11 cellular contexts compared by ENCODE assay signal in genomic region chr5:58410441-58410840, GRCh38. TPM values are rescaled to one million over a fixed set of nuclear protein-coding genes. Genes with fewer than 3 reads are reported as not detected.
DNase-seq lines count a peak whose midpoint lies in the region; ATAC-seq and TF ChIP-seq lines count a peak whose summit lies in the region.
"Had no signal": no experiment of that assay in that cellular context is flagged by ENCODE, and none has a peak within 500 bp of the region (broad histone marks: within the 10 kb centered on the region; RNA-seq: fewer than 3 reads in every experiment).

No MANE protein-coding gene starts in this region.

- no peak overlapping the region for H3K4me3 ChIP-seq in fibroblast of pulmonary artery (replicated peaks; ENCODE audit: low read depth, low read length)
- no peak overlapping the region for H3K4me3 ChIP-seq in smooth muscle cell
- H3K4me3 ChIP-seq: tibial artery had no signal

- H3K27ac ChIP-seq in smooth muscle cell (ENCODE audit: low read depth), result peak overlapping the region; percentile 77
- H3K27ac ChIP-seq: tibial artery had no signal

- no peaks in the 10 kb centered on the region for H3K27me3 ChIP-seq in smooth muscle cell (ENCODE audit: low read depth)
- H3K27me3 ChIP-seq: tibial artery had no signal

- no peaks in the 10 kb centered on the region for H3F3A ChIP-seq in smooth muscle cell (ENCODE audit: low read depth)

- H3K9ac ChIP-seq in smooth muscle cell (ENCODE audit: low read depth), result peak overlapping the region; percentile 51

- H3K36me3 ChIP-seq in smooth muscle cell (ENCODE audit: low read depth), result no peaks in the 10 kb centered on the region
- H3K36me3 ChIP-seq: tibial artery had no signal

- intact Hi-C loops in posterior vena cava (cut with DNase I), result no loop called here

- TF ChIP-seq CTCF in fibroblast of pulmonary artery (IDR thresholded peaks at IDR 0.05; ENCODE audit: low read length, missing control alignments) (no peak), smooth muscle cell (IDR thresholded peaks at IDR 0.05; ENCODE audit: borderline replicate concordance, insufficient read depth, poor library complexity, severe bottlenecking) (no peak)

- WGBS in smooth muscle cell (ENCODE audit: low lambda C conversion rate), result 48% methylated on average over 2 of the region's 2 CpGs

- H3K4me2 ChIP-seq in smooth muscle cell, result peak overlapping the region; percentile 30

- H2AFZ ChIP-seq in smooth muscle cell (ENCODE audit: low read depth), result peak overlapping the region; percentile 6

- no peaks in the 10 kb centered on the region for H3K79me2 ChIP-seq in smooth muscle cell (ENCODE audit: low read depth)

- no peaks in the 10 kb centered on the region for H4K20me1 ChIP-seq in smooth muscle cell (ENCODE audit: low read depth)

- ATAC-seq in GM18867 (IDR thresholded peaks at IDR 0.05; ENCODE audit: unreplicated experiment) (no peak), GM19463 (IDR thresholded peaks at IDR 0.05; ENCODE audit: unreplicated experiment) (no peak)

- H3K4me1 ChIP-seq in smooth muscle cell (ENCODE audit: low read depth), result peaks cover 22% of the 10 kb centered on the region
- H3K4me1 ChIP-seq: tibial artery had no signal

- DNase-seq in NCI-H748 (lab: John Stamatoyannopoulos, UW; ENCODE audit: unreplicated experiment) (peak; percentile 38), NCI-H748 treated with DMSO at 0.1 percent for 48 hours (lab: John Stamatoyannopoulos, UW) (no peak), SIG-M5 (lab: John Stamatoyannopoulos, UW) (peak; percentile 14), fibroblast of pulmonary artery (ENCODE audit: low read depth) (peak; percentile 90), smooth muscle cell (lab: John Stamatoyannopoulos, UW; ENCODE audit: unreplicated experiment) (no peak), posterior vena cava (ENCODE audit: low spot score) (no peak)
- DNase-seq: activated naive CD4-positive, alpha-beta T cell treated with anti-CD3 and anti-CD28 coated beads, Interleukin-2, amount 10 ng/mL, durations not matched to agents 7 days and 5 days; NCI-H1436; tibial artery had no signal

- no peaks in the 10 kb centered on the region for H3K9me3 ChIP-seq in smooth muscle cell (replicated peaks; ENCODE audit: low read depth)
- H3K9me3 ChIP-seq: tibial artery had no signal

RNA-seq across cellular contexts. Expression of gene PLK2, which starts 49.4 kb away (rescaled TPM):
- total RNA-seq in smooth muscle cell, result 425 and 435 TPM in 2 replicates
- 175 and 245 TPM in 2 replicates for polyA plus RNA-seq in smooth muscle cell
- 10 to 100 TPM; 23.8 to 28.0 TPM for total RNA-seq in posterior vena cava

Comparison
In these comparisons a context has a peak if more than half of its experiments do, and no peak if none do; other contexts are left out.
1. DNase-seq: peak in NCI-H748 (single experiment), SIG-M5 (single experiment) and fibroblast of pulmonary artery (single experiment); none in NCI-H748 treated with DMSO at 0.1 percent for 48 hours (single experiment), smooth muscle cell (single experiment) and posterior vena cava (single experiment).
2. RNA of gene PLK2, which starts 49.4 kb away (total RNA-seq): 425 to 435 TPM in smooth muscle cell; 23.8 to 28.0 TPM in posterior vena cava; every median in the first group is over 10 times any median in the second.